ENCODE assay signal across 25 cellular contexts in the genomic region with DNA sequence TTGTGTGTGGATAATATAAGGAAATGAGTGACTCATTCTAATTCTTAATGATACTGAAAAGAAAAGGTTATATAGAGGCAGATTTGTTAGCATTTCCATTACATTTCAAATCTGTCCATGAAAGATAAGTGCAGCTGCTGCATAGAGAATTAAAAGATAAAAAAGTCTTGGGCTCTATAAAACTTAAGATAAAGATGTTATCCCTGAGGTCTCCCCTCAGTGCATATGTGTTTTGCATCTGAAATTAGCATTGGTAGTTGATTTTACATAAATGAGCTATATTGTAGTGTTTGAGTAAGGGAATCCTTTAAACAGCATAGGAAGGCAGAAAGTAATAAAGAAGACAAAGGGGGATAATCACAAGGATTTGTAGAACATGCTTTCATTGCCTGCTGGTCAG.
"Had no signal": no experiment of that assay in that cellular context is flagged by ENCODE, and none has a peak within 500 bp of the region (broad histone marks: within the 10 kb centered on the region; RNA-seq: fewer than 3 reads in every experiment).

No MANE protein-coding gene starts in this region.

- DNase-seq: activated CD4-positive, alpha-beta memory T cell treated with anti-CD3 and anti-CD28 coated beads, Interleukin-2, amount 10 ng/mL, durations not matched to agents 7 days and 5 days; activated CD4-positive, alpha-beta T cell treated with anti-CD3 and anti-CD28 coated beads for 1 hour; activated CD4-positive, alpha-beta T cell treated with anti-CD3 and anti-CD28 coated beads, Interleukin-2, amount 10 ng/mL, durations not matched to agents 7 days and 5 days; activated CD8-positive, alpha-beta memory T cell treated with anti-CD3 and anti-CD28 coated beads, Interleukin-2, amount 50 U/mL, for 48 hours; activated naive CD8-positive, alpha-beta T cell treated with anti-CD3 and anti-CD28 coated beads, Interleukin-2, amount 50 U/mL, for 24 hours; activated T-cell treated with anti-CD3 and anti-CD28 coated beads, Interleukin-2, amount 50 U/mL, for 4 hours; amygdala; caudate nucleus; endodermal cell; foreskin keratinocyte; heart right ventricle; left lung; lower lobe of right lung; posterior cingulate gyrus; right cardiac atrium; spleen; stimulated activated naive CD8-positive, alpha-beta T cell treated with anti-CD3 and anti-CD28 coated beads, Interleukin-15, Interleukin-2, amounts not matched to agents 100 U/mL and 50 U/mL, for 24 hours; testis; transverse colon had no signal

- ATAC-seq: activated naive CD8-positive, alpha-beta T cell treated with anti-CD3 and anti-CD28 coated beads, Interleukin-2, amount 50 U/mL, for 24 hours; activated T-cell treated with anti-CD3 and anti-CD28 coated beads, Interleukin-2, amount 50 U/mL, for 4 hours; activated T-helper 17 cell treated with anti-CD3 and anti-CD28 coated beads, Interleukin-2, amount 50 U/mL, for 72 hours; foreskin keratinocyte; heart right ventricle; left lung; lower lobe of right lung; natural killer cell treated with Interleukin-12 subunit alpha and Interleukin-12 subunit beta and Interleukin-15 and Interleukin-18, amount 100 ng/mL, for 72 hours; right cardiac atrium; stimulated activated naive CD8-positive, alpha-beta T cell treated with anti-CD3 and anti-CD28 coated beads, Interleukin-15, Interleukin-2, amounts not matched to agents 100 U/mL and 50 U/mL, for 24 hours; WTC11 had no signal

- H3K4me1 Mint-ChIP-seq: activated CD4-positive, alpha-beta memory T cell treated with anti-CD3 and anti-CD28 coated beads, Interleukin-2, amount 10 ng/mL, durations not matched to agents 7 days and 5 days; activated CD4-positive, alpha-beta T cell treated with anti-CD3 and anti-CD28 coated beads, Interleukin-2, amount 10 ng/mL, durations not matched to agents 7 days and 5 days; activated naive CD4-positive, alpha-beta T cell treated with anti-CD3 and anti-CD28 coated beads, Interleukin-2, amount 50 U/mL, for 24 hours; activated naive CD8-positive, alpha-beta T cell treated with anti-CD3 and anti-CD28 coated beads, Interleukin-2, amount 50 U/mL, for 24 hours; activated T-helper 17 cell treated with anti-CD3 and anti-CD28 coated beads, Interleukin-2, amount 50 U/mL, for 72 hours; endodermal cell had no signal

- H3K27ac Mint-ChIP-seq: activated CD4-positive, alpha-beta memory T cell treated with anti-CD3 and anti-CD28 coated beads, Interleukin-2, amount 10 ng/mL, durations not matched to agents 7 days and 5 days; activated CD4-positive, alpha-beta T cell treated with anti-CD3 and anti-CD28 coated beads, Interleukin-2, amount 10 ng/mL, durations not matched to agents 7 days and 5 days; activated naive CD4-positive, alpha-beta T cell treated with anti-CD3 and anti-CD28 coated beads, Interleukin-2, amount 50 U/mL, for 24 hours; activated naive CD8-positive, alpha-beta T cell treated with anti-CD3 and anti-CD28 coated beads, Interleukin-2, amount 50 U/mL, for 24 hours; activated T-helper 17 cell treated with anti-CD3 and anti-CD28 coated beads, Interleukin-2, amount 50 U/mL, for 72 hours; dendritic cell treated with granulocyte-macrophage colony-stimulating factor and Interleukin-4, amounts not matched to agents 40 ng/mL and 50 ng/mL, for 4 days; endodermal cell; natural killer cell treated with Interleukin-12 subunit alpha and Interleukin-12 subunit beta and Interleukin-15 and Interleukin-18, amount 100 ng/mL, for 72 hours; T-helper 2 cell treated with Interferon-gamma antibody and Interleukin-4, amounts not matched to agents 5 μg/mL and 100 μg/mL, for 36 hours; WTC11 had no signal

- H3K36me3 Mint-ChIP-seq: activated naive CD4-positive, alpha-beta T cell treated with anti-CD3 and anti-CD28 coated beads, Interleukin-2, amount 50 U/mL, for 24 hours; natural killer cell treated with Interleukin-12 subunit alpha and Interleukin-12 subunit beta and Interleukin-15 and Interleukin-18, amount 100 ng/mL, for 72 hours had no signal

- H3K4me3 Mint-ChIP-seq: activated CD4-positive, alpha-beta memory T cell treated with anti-CD3 and anti-CD28 coated beads, Interleukin-2, amount 10 ng/mL, durations not matched to agents 7 days and 5 days; activated CD4-positive, alpha-beta T cell treated with anti-CD3 and anti-CD28 coated beads, Interleukin-2, amount 10 ng/mL, durations not matched to agents 7 days and 5 days; activated naive CD4-positive, alpha-beta T cell treated with anti-CD3 and anti-CD28 coated beads, Interleukin-2, amount 50 U/mL, for 24 hours; activated naive CD8-positive, alpha-beta T cell treated with anti-CD3 and anti-CD28 coated beads, Interleukin-2, amount 50 U/mL, for 24 hours; activated T-cell treated with anti-CD3 and anti-CD28 coated beads, Interleukin-2, amount 50 U/mL, for 4 hours; activated T-helper 17 cell treated with anti-CD3 and anti-CD28 coated beads, Interleukin-2, amount 50 U/mL, for 72 hours; dendritic cell treated with granulocyte-macrophage colony-stimulating factor and Interleukin-4, amounts not matched to agents 40 ng/mL and 50 ng/mL, for 4 days; endodermal cell; natural killer cell treated with Interleukin-12 subunit alpha and Interleukin-12 subunit beta and Interleukin-15 and Interleukin-18, amount 100 ng/mL, for 72 hours; T-helper 2 cell treated with Interferon-gamma antibody and Interleukin-4, amounts not matched to agents 5 μg/mL and 100 μg/mL, for 36 hours; WTC11 had no signal
